Comparison of ENCODE assay signal across 27 cellular contexts in genomic region chr18:45280486-45281263, GRCh38.
DNase-seq lines count a peak whose midpoint lies in the region; ATAC-seq, FAIRE-seq and TF ChIP-seq lines count a peak whose summit lies in the region.
"Had no signal": no experiment of that assay in that cellular context is flagged by ENCODE, and none has a peak within 500 bp of the region (broad histone marks: within the 10 kb centered on the region; RNA-seq: fewer than 3 reads in every experiment).

No MANE protein-coding gene starts in this region.

- H2AFZ ChIP-seq in neural cell (ENCODE audit: low read depth, low read length) (no peak overlapping the region), mammary epithelial cell (ENCODE audit: low read depth, low read length) (no peak overlapping the region)

- CTCF ChIA-PET in mammary epithelial cell (lab: Charles Lee; ENCODE audit: low non-redundant PET), result no interaction called here

- peak; percentile 91 for TF ChIP-seq EP300 in neural cell (conservative IDR thresholded peaks at IDR 0.05; ENCODE audit: poor library complexity, severe bottlenecking)

- H3K4me3 Mint-ChIP-seq in T-helper 2 cell treated with Interferon-gamma antibody and Interleukin-4, amounts not matched to agents 5 μg/mL and 100 μg/mL, for 36 hours, result no peak overlapping the region
- H3K4me3 Mint-ChIP-seq: CD14-positive monocyte; CD4-positive, alpha-beta T cell; CD8-positive, alpha-beta memory T cell; HFFc6 had no signal

- no peaks in the 10 kb centered on the region for H3K4me1 Mint-ChIP-seq in T-helper 2 cell treated with Interferon-gamma antibody and Interleukin-4, amounts not matched to agents 5 μg/mL and 100 μg/mL, for 36 hours (ENCODE audit: low read depth)
- H3K4me1 Mint-ChIP-seq: CD8-positive, alpha-beta memory T cell had no signal

- H3K4me3 ChIP-seq in bronchial epithelial cell (ENCODE audit: low read depth, low read length), result no peak overlapping the region
- peak overlapping the region; percentile 23 for H3K4me3 ChIP-seq in neural cell (ENCODE audit: low read length)
- H3K4me3 ChIP-seq in mucosa of descending colon, result no peak overlapping the region
- H3K4me3 ChIP-seq in mammary epithelial cell (replicated peaks in 1 of 3; ENCODE audit: insufficient read depth in 1 of 3, low read depth in 2 of 3, low read length in 3 of 3), result no peak overlapping the region
- H3K4me3 ChIP-seq: A549; BLaER1 treated with 17β-estradiol and CSF1 and Interleukin-3, amounts not matched to agents 10 nM and 100 nM; HAP-1 had no signal

- dilution Hi-C loops in mammary epithelial cell (cut with HindIII; ENCODE audit: low sequenced_read_pairs), result no loop called here

- H3K79me2 ChIP-seq in neural cell (replicated peaks; ENCODE audit: insufficient read depth, low read length), result no peaks in the 10 kb centered on the region
- H3K79me2 ChIP-seq in mammary epithelial cell (ENCODE audit: insufficient read depth, low read length), result no peaks in the 10 kb centered on the region

- H3K4me2 ChIP-seq in neural cell (ENCODE audit: low read length), result no peak overlapping the region
- H3K4me2 ChIP-seq in mammary epithelial cell (ENCODE audit: insufficient read depth, low read depth, low read length), result no peak overlapping the region
- H3K4me2 ChIP-seq: A549; BLaER1 treated with 17β-estradiol and CSF1 and Interleukin-3, amounts not matched to agents 10 nM and 100 nM had no signal

- in situ Hi-C loops in mammary epithelial cell (cut with MboI; ENCODE audit: low sequenced_read_pairs in 2 of 2), result no loop called here

- FAIRE-seq in bronchial epithelial cell (lab: Jason Lieb, UNC), result peak; percentile 60
- FAIRE-seq: A549, GM12891, GM18507, H54 had no signal

- intact Hi-C loops in mucosa of descending colon (cut with DNase I, micrococcal nuclease) (no loop called here), mammary epithelial cell (cut with micrococcal nuclease) (no loop called here)

- WGBS in mammary epithelial cell (ENCODE audit: low coverage, missing lambda C conversion rate), result 72% methylated on average over 10 of the region's 10 CpGs

- TF ChIP-seq POLR2A in erythroblast (IDR thresholded peaks at IDR 0.05; ENCODE audit: low read length), result no peak

- H3K27me3 Mint-ChIP-seq in T-helper 2 cell treated with Interferon-gamma antibody and Interleukin-4, amounts not matched to agents 5 μg/mL and 100 μg/mL, for 36 hours (ENCODE audit: low read depth), result no peaks in the 10 kb centered on the region
- H3K27me3 Mint-ChIP-seq: CD4-positive, alpha-beta T cell had no signal

- H3K27ac Mint-ChIP-seq in T-helper 2 cell treated with Interferon-gamma antibody and Interleukin-4, amounts not matched to agents 5 μg/mL and 100 μg/mL, for 36 hours, result no peak overlapping the region
- H3K27ac Mint-ChIP-seq: CD14-positive monocyte; CD4-positive, alpha-beta T cell; CD8-positive, alpha-beta memory T cell; HFFc6 had no signal

- H3K9me3 ChIP-seq in neural cell (ENCODE audit: low read length), result no peaks in the 10 kb centered on the region
- no peaks in the 10 kb centered on the region for H3K9me3 ChIP-seq in mucosa of descending colon
- no peaks in the 10 kb centered on the region for H3K9me3 ChIP-seq in mammary epithelial cell (replicated peaks; ENCODE audit: insufficient read depth, low read length)
- H3K9me3 ChIP-seq: A549, BE2C, HAP-1 had no signal

- no TSS peak for BruUV-seq in mammary epithelial cell (replicated peaks; lab: Mats Ljungman, UMichigan)

- H4K20me1 ChIP-seq in neural cell (ENCODE audit: insufficient read depth) (no peaks in the 10 kb centered on the region), mammary epithelial cell (ENCODE audit: insufficient read depth, low read length) (no peaks in the 10 kb centered on the region)
- H4K20me1 ChIP-seq: BLaER1 treated with 17β-estradiol and CSF1 and Interleukin-3, amounts not matched to agents 10 nM and 100 nM had no signal

- ATAC-seq in mucosa of descending colon, result no peak
- ATAC-seq: A549 had no signal

- H3K27ac ChIP-seq in neural cell (ENCODE audit: low read length) (peak overlapping the region; percentile 42), mammary epithelial cell (ENCODE audit: insufficient read depth, low read depth, low read length) (no peak overlapping the region)
- H3K27ac ChIP-seq: A549; BLaER1 treated with 17β-estradiol and CSF1 and Interleukin-3, amounts not matched to agents 10 nM and 100 nM had no signal

- H3K36me3 ChIP-seq in bronchial epithelial cell (ENCODE audit: control insufficient read depth, insufficient read depth, low read length) (no peaks in the 10 kb centered on the region), neural cell (ENCODE audit: insufficient read depth, low read length) (no peaks in the 10 kb centered on the region), mucosa of descending colon (ENCODE audit: low read depth) (no peaks in the 10 kb centered on the region), mammary epithelial cell (ENCODE audit: insufficient read depth, low read length) (no peaks in the 10 kb centered on the region)
- H3K36me3 ChIP-seq: BE2C; BLaER1 treated with 17β-estradiol and CSF1 and Interleukin-3, amounts not matched to agents 10 nM and 100 nM; HAP-1 had no signal

- TF ChIP-seq RAD21 in neural cell (conservative IDR thresholded peaks at IDR 0.05), result no peak

- H3F3A ChIP-seq in neural cell (ENCODE audit: insufficient read depth, low read length, poor library complexity, severe bottlenecking), result no peaks in the 10 kb centered on the region

- H3K9me3 Mint-ChIP-seq in T-helper 2 cell treated with Interferon-gamma antibody and Interleukin-4, amounts not matched to agents 5 μg/mL and 100 μg/mL, for 36 hours, result peaks cover under 1% of the 10 kb centered on the region
- H3K9me3 Mint-ChIP-seq: CD4-positive, alpha-beta T cell; HFFc6 had no signal

- DNase-seq in HT1080 (ENCODE audit: low read depth) (peak; percentile 13), bronchial epithelial cell (ENCODE audit: low read depth) (no peak), kidney glomerular epithelial cell (lab: John Stamatoyannopoulos, UW) (peak; percentile 62), mucosa of descending colon (no peak), erythroblast (lab: John Stamatoyannopoulos, UW) (no peak), mammary epithelial cell (no peak)
- DNase-seq in T-helper 2 cell treated with Interferon-gamma antibody and Interleukin-4, amounts not matched to agents 5 μg/mL and 100 μg/mL, for 36 hours (ENCODE audit: low spot score), result no peak
- DNase-seq: 8988T; ACHN; AML-193; BE2C; Calu3; CD4-positive, alpha-beta T cell; CD8-positive, alpha-beta memory T cell; DMS53; DMS79 treated with DMSO at 0.1 percent for 48 hours; GF-D8; GOT3; HFFc6 had no signal

- no peak for TF ChIP-seq CTCF in bronchial epithelial cell (IDR thresholded peaks at IDR 0.05; ENCODE audit: insufficient read depth, low read length, severe bottlenecking)
- no peak for TF ChIP-seq CTCF in neural cell (IDR thresholded peaks at IDR 0.05; ENCODE audit: poor library complexity, severe bottlenecking)
- TF ChIP-seq CTCF in mucosa of descending colon (IDR thresholded peaks at IDR 0.05), result no peak
- TF ChIP-seq CTCF in mammary epithelial cell (conservative IDR thresholded peaks at IDR 0.05 in 1 of 2, IDR thresholded peaks at IDR 0.05 in 1 of 2; ENCODE audit: extremely low read depth in 1 of 2, insufficient read depth in 1 of 2, low read depth in 1 of 2, low read length in 2 of 2), result no peak

- H3K9ac ChIP-seq in neural cell (ENCODE audit: low read length) (peak overlapping the region; percentile 13), mammary epithelial cell (ENCODE audit: insufficient read depth, low read length) (no peak overlapping the region)
- H3K9ac ChIP-seq: BLaER1 treated with 17β-estradiol and CSF1 and Interleukin-3, amounts not matched to agents 10 nM and 100 nM had no signal

- peaks cover 5% of the 10 kb centered on the region for H3K4me1 ChIP-seq in mucosa of descending colon (ENCODE audit: low read depth)
- no peaks in the 10 kb centered on the region for H3K4me1 ChIP-seq in mammary epithelial cell (ENCODE audit: insufficient read depth, low read length)
- H3K4me1 ChIP-seq: A549; BE2C; BLaER1 treated with 17β-estradiol and CSF1 and Interleukin-3, amounts not matched to agents 10 nM and 100 nM; HAP-1 had no signal

- no peaks in the 10 kb centered on the region for H3K9me2 ChIP-seq in neural cell (ENCODE audit: insufficient read depth, low read length)

- no peaks in the 10 kb centered on the region for H3K36me3 Mint-ChIP-seq in T-helper 2 cell treated with Interferon-gamma antibody and Interleukin-4, amounts not matched to agents 5 μg/mL and 100 μg/mL, for 36 hours (ENCODE audit: low read depth)
- H3K36me3 Mint-ChIP-seq: CD14-positive monocyte; CD8-positive, alpha-beta memory T cell had no signal

- no peaks in the 10 kb centered on the region for H3K27me3 ChIP-seq in bronchial epithelial cell (ENCODE audit: control insufficient read depth, insufficient read depth, low read length)
- no peaks in the 10 kb centered on the region for H3K27me3 ChIP-seq in neural cell (ENCODE audit: insufficient read depth, low read depth, low read length)
- peaks cover 3% of the 10 kb centered on the region for H3K27me3 ChIP-seq in mammary epithelial cell (ENCODE audit: insufficient read depth, low read length)
- H3K27me3 ChIP-seq: BE2C; BLaER1 treated with 17β-estradiol and CSF1 and Interleukin-3, amounts not matched to agents 10 nM and 100 nM had no signal

TF ChIP-seq in neural cell, 6 proteins besides CTCF, POLR2A, EP300 and RAD21 (continues in another document):
- TF ChIP-seq, protein P1, sequence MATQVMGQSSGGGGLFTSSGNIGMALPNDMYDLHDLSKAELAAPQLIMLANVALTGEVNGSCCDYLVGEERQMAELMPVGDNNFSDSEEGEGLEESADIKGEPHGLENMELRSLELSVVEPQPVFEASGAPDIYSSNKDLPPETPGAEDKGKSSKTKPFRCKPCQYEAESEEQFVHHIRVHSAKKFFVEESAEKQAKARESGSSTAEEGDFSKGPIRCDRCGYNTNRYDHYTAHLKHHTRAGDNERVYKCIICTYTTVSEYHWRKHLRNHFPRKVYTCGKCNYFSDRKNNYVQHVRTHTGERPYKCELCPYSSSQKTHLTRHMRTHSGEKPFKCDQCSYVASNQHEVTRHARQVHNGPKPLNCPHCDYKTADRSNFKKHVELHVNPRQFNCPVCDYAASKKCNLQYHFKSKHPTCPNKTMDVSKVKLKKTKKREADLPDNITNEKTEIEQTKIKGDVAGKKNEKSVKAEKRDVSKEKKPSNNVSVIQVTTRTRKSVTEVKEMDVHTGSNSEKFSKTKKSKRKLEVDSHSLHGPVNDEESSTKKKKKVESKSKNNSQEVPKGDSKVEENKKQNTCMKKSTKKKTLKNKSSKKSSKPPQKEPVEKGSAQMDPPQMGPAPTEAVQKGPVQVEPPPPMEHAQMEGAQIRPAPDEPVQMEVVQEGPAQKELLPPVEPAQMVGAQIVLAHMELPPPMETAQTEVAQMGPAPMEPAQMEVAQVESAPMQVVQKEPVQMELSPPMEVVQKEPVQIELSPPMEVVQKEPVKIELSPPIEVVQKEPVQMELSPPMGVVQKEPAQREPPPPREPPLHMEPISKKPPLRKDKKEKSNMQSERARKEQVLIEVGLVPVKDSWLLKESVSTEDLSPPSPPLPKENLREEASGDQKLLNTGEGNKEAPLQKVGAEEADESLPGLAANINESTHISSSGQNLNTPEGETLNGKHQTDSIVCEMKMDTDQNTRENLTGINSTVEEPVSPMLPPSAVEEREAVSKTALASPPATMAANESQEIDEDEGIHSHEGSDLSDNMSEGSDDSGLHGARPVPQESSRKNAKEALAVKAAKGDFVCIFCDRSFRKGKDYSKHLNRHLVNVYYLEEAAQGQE (IDR thresholded peaks at IDR 0.05; ENCODE audit: borderline replicate concordance), result peak; percentile 73
- TF ChIP-seq POLR2AphosphoS5 (IDR thresholded peaks at IDR 0.05), result peak; percentile 70

Comparison
In these comparisons a context has a peak if more than half of its experiments do, and no peak if none do; other contexts are left out.
1. DNase-seq: peak in HT1080 (single experiment) and kidney glomerular epithelial cell (single experiment); none in bronchial epithelial cell (single experiment), mucosa of descending colon (0 of 3), erythroblast (0 of 2), T-helper 2 cell treated with Interferon-gamma antibody and Interleukin-4, amounts not matched to agents 5 μg/mL and 100 μg/mL, for 36 hours (single experiment) and mammary epithelial cell (single experiment).